ENCODE assay signal across 1 cellular context in the genomic region with DNA sequence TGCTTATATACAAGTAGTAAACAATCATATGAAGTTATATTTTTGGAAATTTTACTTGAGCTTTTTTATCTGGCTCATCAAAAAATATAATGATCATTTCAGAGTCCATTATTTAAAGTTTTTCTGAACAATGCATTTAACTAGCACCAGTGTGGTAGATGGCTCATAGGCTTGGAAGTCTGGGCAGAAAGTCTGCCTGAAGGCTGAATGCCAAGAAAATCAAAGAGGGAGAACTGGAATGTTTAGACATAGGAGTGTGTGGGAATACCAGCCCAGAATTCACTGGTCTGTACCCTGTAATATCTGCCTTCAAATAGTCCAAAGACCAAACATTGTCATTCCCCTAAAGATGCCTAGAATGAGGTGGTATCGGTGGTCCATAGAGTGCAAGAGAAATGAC.
TF ChIP-seq lines count a peak whose summit lies in the region.

No MANE protein-coding gene starts in this region.

TF ChIP-seq in GM23338, 12 proteins besides CTCF, POLR2A, EP300 and RAD21 (continued from another document):
- TF ChIP-seq EZH2 (IDR thresholded peaks at IDR 0.05; ENCODE audit: low read depth, unreplicated experiment) = no peak
- TF ChIP-seq, protein P1, sequence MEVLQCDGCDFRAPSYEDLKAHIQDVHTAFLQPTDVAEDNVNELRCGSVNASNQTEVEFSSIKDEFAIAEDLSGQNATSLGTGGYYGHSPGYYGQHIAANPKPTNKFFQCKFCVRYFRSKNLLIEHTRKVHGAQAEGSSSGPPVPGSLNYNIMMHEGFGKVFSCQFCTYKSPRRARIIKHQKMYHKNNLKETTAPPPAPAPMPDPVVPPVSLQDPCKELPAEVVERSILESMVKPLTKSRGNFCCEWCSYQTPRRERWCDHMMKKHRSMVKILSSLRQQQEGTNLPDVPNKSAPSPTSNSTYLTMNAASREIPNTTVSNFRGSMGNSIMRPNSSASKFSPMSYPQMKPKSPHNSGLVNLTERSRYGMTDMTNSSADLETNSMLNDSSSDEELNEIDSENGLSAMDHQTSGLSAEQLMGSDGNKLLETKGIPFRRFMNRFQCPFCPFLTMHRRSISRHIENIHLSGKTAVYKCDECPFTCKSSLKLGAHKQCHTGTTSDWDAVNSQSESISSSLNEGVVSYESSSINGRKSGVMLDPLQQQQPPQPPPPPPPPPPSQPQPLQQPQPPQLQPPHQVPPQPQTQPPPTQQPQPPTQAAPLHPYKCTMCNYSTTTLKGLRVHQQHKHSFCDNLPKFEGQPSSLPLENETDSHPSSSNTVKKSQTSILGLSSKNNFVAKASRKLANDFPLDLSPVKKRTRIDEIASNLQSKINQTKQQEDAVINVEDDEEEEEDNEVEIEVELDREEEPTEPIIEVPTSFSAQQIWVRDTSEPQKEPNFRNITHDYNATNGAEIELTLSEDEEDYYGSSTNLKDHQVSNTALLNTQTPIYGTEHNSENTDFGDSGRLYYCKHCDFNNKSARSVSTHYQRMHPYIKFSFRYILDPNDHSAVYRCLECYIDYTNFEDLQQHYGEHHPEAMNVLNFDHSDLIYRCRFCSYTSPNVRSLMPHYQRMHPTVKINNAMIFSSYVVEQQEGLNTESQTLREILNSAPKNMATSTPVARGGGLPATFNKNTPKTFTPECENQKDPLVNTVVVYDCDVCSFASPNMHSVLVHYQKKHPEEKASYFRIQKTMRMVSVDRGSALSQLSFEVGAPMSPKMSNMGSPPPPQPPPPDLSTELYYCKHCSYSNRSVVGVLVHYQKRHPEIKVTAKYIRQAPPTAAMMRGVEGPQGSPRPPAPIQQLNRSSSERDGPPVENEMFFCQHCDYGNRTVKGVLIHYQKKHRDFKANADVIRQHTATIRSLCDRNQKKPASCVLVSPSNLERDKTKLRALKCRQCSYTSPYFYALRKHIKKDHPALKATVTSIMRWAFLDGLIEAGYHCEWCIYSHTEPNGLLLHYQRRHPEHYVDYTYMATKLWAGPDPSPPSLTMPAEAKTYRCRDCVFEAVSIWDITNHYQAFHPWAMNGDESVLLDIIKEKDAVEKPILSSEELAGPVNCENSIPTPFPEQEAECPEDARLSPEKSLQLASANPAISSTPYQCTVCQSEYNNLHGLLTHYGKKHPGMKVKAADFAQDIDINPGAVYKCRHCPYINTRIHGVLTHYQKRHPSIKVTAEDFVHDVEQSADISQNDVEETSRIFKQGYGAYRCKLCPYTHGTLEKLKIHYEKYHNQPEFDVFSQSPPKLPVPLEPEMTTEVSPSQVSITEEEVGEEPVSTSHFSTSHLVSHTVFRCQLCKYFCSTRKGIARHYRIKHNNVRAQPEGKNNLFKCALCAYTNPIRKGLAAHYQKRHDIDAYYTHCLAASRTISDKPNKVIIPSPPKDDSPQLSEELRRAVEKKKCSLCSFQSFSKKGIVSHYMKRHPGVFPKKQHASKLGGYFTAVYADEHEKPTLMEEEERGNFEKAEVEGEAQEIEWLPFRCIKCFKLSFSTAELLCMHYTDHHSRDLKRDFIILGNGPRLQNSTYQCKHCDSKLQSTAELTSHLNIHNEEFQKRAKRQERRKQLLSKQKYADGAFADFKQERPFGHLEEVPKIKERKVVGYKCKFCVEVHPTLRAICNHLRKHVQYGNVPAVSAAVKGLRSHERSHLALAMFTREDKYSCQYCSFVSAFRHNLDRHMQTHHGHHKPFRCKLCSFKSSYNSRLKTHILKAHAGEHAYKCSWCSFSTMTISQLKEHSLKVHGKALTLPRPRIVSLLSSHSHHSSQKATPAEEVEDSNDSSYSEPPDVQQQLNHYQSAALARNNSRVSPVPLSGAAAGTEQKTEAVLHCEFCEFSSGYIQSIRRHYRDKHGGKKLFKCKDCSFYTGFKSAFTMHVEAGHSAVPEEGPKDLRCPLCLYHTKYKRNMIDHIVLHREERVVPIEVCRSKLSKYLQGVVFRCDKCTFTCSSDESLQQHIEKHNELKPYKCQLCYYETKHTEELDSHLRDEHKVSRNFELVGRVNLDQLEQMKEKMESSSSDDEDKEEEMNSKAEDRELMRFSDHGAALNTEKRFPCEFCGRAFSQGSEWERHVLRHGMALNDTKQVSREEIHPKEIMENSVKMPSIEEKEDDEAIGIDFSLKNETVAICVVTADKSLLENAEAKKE (CRISPR knock-in tag; IDR thresholded peaks at IDR 0.05) = no peak
TF ChIP-seq in GM23338: peak in this region for 0.
